ENCODE assay signal across 13 cellular contexts in the genomic region with DNA sequence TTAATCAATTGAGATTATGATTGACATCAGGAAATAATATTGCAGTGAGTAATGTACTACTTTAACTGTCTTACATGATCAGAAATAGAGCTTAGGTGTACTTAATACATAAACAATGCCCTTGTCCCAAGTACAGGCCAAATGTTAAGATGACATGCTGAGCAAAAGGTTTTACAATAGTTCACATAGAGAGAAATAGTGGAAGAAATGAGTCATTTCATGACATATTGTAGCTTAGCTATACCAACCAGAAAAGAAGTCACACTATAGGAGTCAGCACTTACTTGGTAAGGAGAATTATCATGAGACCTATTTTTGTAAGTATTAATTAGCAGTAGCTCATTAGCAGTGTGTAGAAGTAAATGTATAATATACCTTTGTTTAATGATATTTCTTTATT.
DNase-seq lines count a peak whose midpoint lies in the region; ATAC-seq, FAIRE-seq and TF ChIP-seq lines count a peak whose summit lies in the region.
"Had no signal": no experiment of that assay in that cellular context is flagged by ENCODE, and none has a peak within 500 bp of the region (broad histone marks: within the 10 kb centered on the region; RNA-seq: fewer than 3 reads in every experiment).

No MANE protein-coding gene starts in this region.

- no peak for TF ChIP-seq POLR2A in GM12878 (IDR thresholded peaks at IDR 0.05; ENCODE audit: low read depth, low read length)

- H3K4me3 Mint-ChIP-seq in naive thymus-derived CD8-positive, alpha-beta T cell = no peak overlapping the region
- H3K4me3 Mint-ChIP-seq in CD4-positive, alpha-beta T cell = no peak overlapping the region
- H3K4me3 Mint-ChIP-seq: endodermal cell, mesothelial cell of epicardium had no signal

- H3K4me3 ChIP-seq in AG10803 (ENCODE audit: low read length) (no peak overlapping the region), GM12878 (no peak overlapping the region)
- H3K4me3 ChIP-seq: MG63, SJSA1 had no signal

- SMC1A ChIA-PET in GM12878 (lab: Charles Lee; ENCODE audit: uncharacterized antibody, unreplicated experiment) = no interaction called here

- peak; percentile 7 for FAIRE-seq in GM12878 (lab: Jason Lieb, UNC)
- FAIRE-seq: GM18507 had no signal

- in situ Hi-C loops in GM12878 (cut with MboI) = no loop called here

- H3K9me3 ChIP-seq in GM12878 (replicated peaks; ENCODE audit: control insufficient read depth, insufficient read depth, low read length) = no peaks in the 10 kb centered on the region
- H3K9me3 ChIP-seq in CD4-positive, alpha-beta T cell (ENCODE audit: control insufficient read depth, low read length) = no peaks in the 10 kb centered on the region
- H3K9me3 ChIP-seq: MG63, SJSA1 had no signal

- intact Hi-C loops in GM12878 (cut with micrococcal nuclease; ENCODE audit: unreplicated experiment) = loop anchor here (10.0 kb wide), 1 partner anchor 97 kb away; the partner anchor contains the start of gene NANOGP8
- intact Hi-C loops in CD4-positive, alpha-beta T cell (cut with DNase I, micrococcal nuclease) = no loop called here

- RAD21 ChIA-PET in GM12878 (lab: Charles Lee; ENCODE audit: unreplicated experiment) = interaction anchor here (0.6 to 1.5 kb wide), 2 partner anchors 44 to 263 kb away, joined by 3 read pairs; no protein-coding TSS in a partner anchor

- no peaks in the 10 kb centered on the region for H4K20me1 ChIP-seq in GM12878 (ENCODE audit: control insufficient read depth, insufficient read depth)

- no peaks in the 10 kb centered on the region for H3K9me3 Mint-ChIP-seq in naive thymus-derived CD8-positive, alpha-beta T cell
- no peaks in the 10 kb centered on the region for H3K9me3 Mint-ChIP-seq in CD4-positive, alpha-beta T cell
- H3K9me3 Mint-ChIP-seq: endodermal cell had no signal

- CTCF ChIA-PET in GM12878 (lab: Yijun Ruan, JAX) = interaction anchor here (0.5 kb wide), 1 partner anchor 109 kb away, joined by 3 read pairs; no protein-coding TSS in a partner anchor
- CTCF ChIA-PET in CD4-positive, alpha-beta T cell (lab: Charles Lee) = no interaction called here

- POLR2A ChIA-PET in GM12878 (lab: Charles Lee) = no interaction called here
- POLR2A ChIA-PET in naive thymus-derived CD8-positive, alpha-beta T cell (lab: Charles Lee) = no interaction called here
- POLR2A ChIA-PET in CD4-positive, alpha-beta T cell (lab: Charles Lee) = no interaction called here

- H3K4me2 ChIP-seq in GM12878 (ENCODE audit: control insufficient read depth, insufficient read depth) = no peak overlapping the region

- peak; percentile 3 for DNase-seq in AG10803 (ENCODE audit: low read depth)
- DNase-seq in GM12878 (ENCODE audit: low read depth, low spot score) = peak; percentile 21
- DNase-seq in naive thymus-derived CD8-positive, alpha-beta T cell = no peak
- no peak for DNase-seq in activated CD4-positive, alpha-beta T cell treated with anti-CD3 and anti-CD28 coated beads for 1 hour
- DNase-seq in CD4-positive, alpha-beta T cell = no peak
- no peak for DNase-seq in NCI-H1105 (lab: John Stamatoyannopoulos, UW)
- DNase-seq: endodermal cell, MG63 had no signal

- TF ChIP-seq EP300 in GM12878 (IDR thresholded peaks at IDR 0.05; ENCODE audit: borderline replicate concordance in 1 of 2, control insufficient read depth in 1 of 2, low read depth in 2 of 2, low read length in 2 of 2) = no peak

- no peaks in the 10 kb centered on the region for H3K36me3 Mint-ChIP-seq in naive thymus-derived CD8-positive, alpha-beta T cell
- no peaks in the 10 kb centered on the region for H3K36me3 Mint-ChIP-seq in CD4-positive, alpha-beta T cell (ENCODE audit: low read depth)

- H2AFZ ChIP-seq in GM12878 (ENCODE audit: control insufficient read depth, low read depth, low read length) = no peak overlapping the region

- BruUV-seq in GM12878 (replicated peaks; lab: Mats Ljungman, UMichigan) = no TSS peak

- ATAC-seq in GM21390 (IDR thresholded peaks at IDR 0.05; ENCODE audit: unreplicated experiment) (peak; percentile 61), HG03196 (IDR thresholded peaks at IDR 0.05; ENCODE audit: unreplicated experiment) (peak; percentile 66), GM12878 (peak; percentile 81)
- ATAC-seq in naive thymus-derived CD8-positive, alpha-beta T cell = no peak
- no peak for ATAC-seq in CD4-positive, alpha-beta T cell (ENCODE audit: poor library complexity)

- no peaks in the 10 kb centered on the region for H3K27me3 ChIP-seq in GM12878 (replicated peaks in 1 of 2; ENCODE audit: control insufficient read depth in 2 of 2, insufficient read depth in 2 of 2, low read length in 1 of 2)
- no peaks in the 10 kb centered on the region for H3K27me3 ChIP-seq in CD4-positive, alpha-beta T cell (ENCODE audit: control insufficient read depth, insufficient read depth, low read length)
- H3K27me3 ChIP-seq: MG63, SJSA1 had no signal

- no peak overlapping the region for H3K9ac ChIP-seq in GM12878 (ENCODE audit: control insufficient read depth, insufficient read depth, low read length)

- peak overlapping the region in 1 of 10 donors; percentile 4 for H3K27ac Mint-ChIP-seq in naive thymus-derived CD8-positive, alpha-beta T cell
- H3K27ac Mint-ChIP-seq in CD4-positive, alpha-beta T cell = no peak overlapping the region
- H3K27ac Mint-ChIP-seq: endodermal cell, mesothelial cell of epicardium had no signal

- no peaks in the 10 kb centered on the region for H3K36me3 ChIP-seq in GM12878 (ENCODE audit: control insufficient read depth in 2 of 2, insufficient read depth in 2 of 2, low read length in 1 of 2)
- H3K36me3 ChIP-seq: MG63, SJSA1 had no signal

- no peak overlapping the region for H3K27ac ChIP-seq in GM12878 (ENCODE audit: control insufficient read depth, insufficient read depth)
- H3K27ac ChIP-seq in CD4-positive, alpha-beta T cell (ENCODE audit: low read depth, low read length) = no peak overlapping the region
- H3K27ac ChIP-seq: SJSA1 had no signal

- TF ChIP-seq CTCF in AG10803 (conservative IDR thresholded peaks at IDR 0.05; ENCODE audit: low read length) (no peak), GM12878 (IDR thresholded peaks at IDR 0.05 in 2 of 3, conservative IDR thresholded peaks at IDR 0.05 in 1 of 3; ENCODE audit: control insufficient read depth in 2 of 3, extremely low read depth in 1 of 3, insufficient read depth in 1 of 3, low read depth in 3 of 3, low read length in 3 of 3) (no peak)
- no peak for TF ChIP-seq CTCF in CD4-positive, alpha-beta T cell (IDR thresholded peaks at IDR 0.05)

- peaks cover 3% of the 10 kb centered on the region; the same call in 1 of the 2 replicates for H3K4me1 ChIP-seq in GM12878 (ENCODE audit: control insufficient read depth, insufficient read depth, low read length)

- no peaks in the 10 kb centered on the region for H3K79me2 ChIP-seq in GM12878 (ENCODE audit: control insufficient read depth, insufficient read depth, low read length)

- no peak for TF ChIP-seq RAD21 in GM12878 (IDR thresholded peaks at IDR 0.05; ENCODE audit: insufficient read depth, low read depth, low read length)

- no peaks in the 10 kb centered on the region for H3K27me3 Mint-ChIP-seq in naive thymus-derived CD8-positive, alpha-beta T cell
- H3K27me3 Mint-ChIP-seq in CD4-positive, alpha-beta T cell = no peaks in the 10 kb centered on the region

- H3K4me1 Mint-ChIP-seq in naive thymus-derived CD8-positive, alpha-beta T cell = no peaks in the 10 kb centered on the region
- H3K4me1 Mint-ChIP-seq in CD4-positive, alpha-beta T cell (ENCODE audit: low read depth) = no peaks in the 10 kb centered on the region

TF ChIP-seq in GM12878, 131 proteins besides CTCF, POLR2A, EP300 and RAD21 (continues in another document):
- TF ChIP-seq SUPT20H (IDR thresholded peaks at IDR 0.05; ENCODE audit: borderline replicate concordance, control insufficient read depth, low read depth, low read length) = no peak
- TF ChIP-seq, protein P1, sequence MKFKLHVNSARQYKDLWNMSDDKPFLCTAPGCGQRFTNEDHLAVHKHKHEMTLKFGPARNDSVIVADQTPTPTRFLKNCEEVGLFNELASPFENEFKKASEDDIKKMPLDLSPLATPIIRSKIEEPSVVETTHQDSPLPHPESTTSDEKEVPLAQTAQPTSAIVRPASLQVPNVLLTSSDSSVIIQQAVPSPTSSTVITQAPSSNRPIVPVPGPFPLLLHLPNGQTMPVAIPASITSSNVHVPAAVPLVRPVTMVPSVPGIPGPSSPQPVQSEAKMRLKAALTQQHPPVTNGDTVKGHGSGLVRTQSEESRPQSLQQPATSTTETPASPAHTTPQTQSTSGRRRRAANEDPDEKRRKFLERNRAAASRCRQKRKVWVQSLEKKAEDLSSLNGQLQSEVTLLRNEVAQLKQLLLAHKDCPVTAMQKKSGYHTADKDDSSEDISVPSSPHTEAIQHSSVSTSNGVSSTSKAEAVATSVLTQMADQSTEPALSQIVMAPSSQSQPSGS (IDR thresholded peaks at IDR 0.05; ENCODE audit: low read length) = no peak
- no peak for TF ChIP-seq SP1 (IDR thresholded peaks at IDR 0.05; ENCODE audit: low read depth, low read length)
- TF ChIP-seq, protein P2, sequence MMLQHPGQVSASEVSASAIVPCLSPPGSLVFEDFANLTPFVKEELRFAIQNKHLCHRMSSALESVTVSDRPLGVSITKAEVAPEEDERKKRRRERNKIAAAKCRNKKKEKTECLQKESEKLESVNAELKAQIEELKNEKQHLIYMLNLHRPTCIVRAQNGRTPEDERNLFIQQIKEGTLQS (IDR thresholded peaks at IDR 0.05; ENCODE audit: borderline replicate concordance, extremely low read depth, low read depth, low read length) = no peak
- no peak for TF ChIP-seq CBX5 (IDR thresholded peaks at IDR 0.05; ENCODE audit: low read depth)
- TF ChIP-seq GABPA (IDR thresholded peaks at IDR 0.05; ENCODE audit: low read depth) = no peak
- TF ChIP-seq IRF4 (IDR thresholded peaks at IDR 0.05; ENCODE audit: low read depth, low read length) = no peak
- no peak for TF ChIP-seq ZNF274 (IDR thresholded peaks at IDR 0.05; ENCODE audit: insufficient read depth, insufficient read length)
- TF ChIP-seq IKZF1 (conservative IDR thresholded peaks at IDR 0.05) = no peak
- no peak for TF ChIP-seq MXI1 (IDR thresholded peaks at IDR 0.05; ENCODE audit: low read depth, low read length)
- no peak for TF ChIP-seq RB1 (IDR thresholded peaks at IDR 0.05; ENCODE audit: borderline replicate concordance)
- TF ChIP-seq, protein P3, sequence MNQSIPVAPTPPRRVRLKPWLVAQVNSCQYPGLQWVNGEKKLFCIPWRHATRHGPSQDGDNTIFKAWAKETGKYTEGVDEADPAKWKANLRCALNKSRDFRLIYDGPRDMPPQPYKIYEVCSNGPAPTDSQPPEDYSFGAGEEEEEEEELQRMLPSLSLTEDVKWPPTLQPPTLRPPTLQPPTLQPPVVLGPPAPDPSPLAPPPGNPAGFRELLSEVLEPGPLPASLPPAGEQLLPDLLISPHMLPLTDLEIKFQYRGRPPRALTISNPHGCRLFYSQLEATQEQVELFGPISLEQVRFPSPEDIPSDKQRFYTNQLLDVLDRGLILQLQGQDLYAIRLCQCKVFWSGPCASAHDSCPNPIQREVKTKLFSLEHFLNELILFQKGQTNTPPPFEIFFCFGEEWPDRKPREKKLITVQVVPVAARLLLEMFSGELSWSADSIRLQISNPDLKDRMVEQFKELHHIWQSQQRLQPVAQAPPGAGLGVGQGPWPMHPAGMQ (IDR thresholded peaks at IDR 0.05; ENCODE audit: borderline replicate concordance) = no peak
- TF ChIP-seq WRNIP1 (IDR thresholded peaks at IDR 0.05; ENCODE audit: borderline replicate concordance, low read depth, low read length) = no peak

Comparison
In these comparisons a context has a peak if more than half of its experiments do, and no peak if none do; other contexts are left out.
1. DNase-seq: peak in AG10803 (single experiment) and GM12878 (single experiment); none in naive thymus-derived CD8-positive, alpha-beta T cell (0 of 10), activated CD4-positive, alpha-beta T cell treated with anti-CD3 and anti-CD28 coated beads for 1 hour (single experiment), CD4-positive, alpha-beta T cell (0 of 10) and NCI-H1105 (single experiment).
2. ATAC-seq: peak in GM21390 (single experiment), HG03196 (single experiment) and GM12878 (single experiment); none in naive thymus-derived CD8-positive, alpha-beta T cell (0 of 2) and CD4-positive, alpha-beta T cell (single experiment).